12 cellular contexts compared by ENCODE assay signal in genomic region chr14:53399057-53399456, GRCh38.
DNase-seq lines count a peak whose midpoint lies in the region; ATAC-seq, FAIRE-seq and TF ChIP-seq lines count a peak whose summit lies in the region.
"Had no signal": no experiment of that assay in that cellular context is flagged by ENCODE, and none has a peak within 500 bp of the region (broad histone marks: within the 10 kb centered on the region; RNA-seq: fewer than 3 reads in every experiment).

No MANE protein-coding gene starts in this region.

- peak; percentile 52 to 64 for TF ChIP-seq RAD21 in H1 (IDR thresholded peaks at IDR 0.05 in 1 of 2, conservative IDR thresholded peaks at IDR 0.05 in 1 of 2; ENCODE audit: low read depth in 2 of 2, low read length in 2 of 2)

- H3K27ac Mint-ChIP-seq in nephron progenitor cell: no peak overlapping the region
- H3K27ac Mint-ChIP-seq in naive thymus-derived CD4-positive, alpha-beta T cell: no peak overlapping the region
- no peak overlapping the region for H3K27ac Mint-ChIP-seq in activated CD8-positive, alpha-beta T cell treated with anti-CD3 and anti-CD28 coated beads for 36 hours

- H3K4me3 Mint-ChIP-seq in nephron progenitor cell: no peak overlapping the region
- H3K4me3 Mint-ChIP-seq in naive thymus-derived CD4-positive, alpha-beta T cell: no peak overlapping the region
- no peak overlapping the region for H3K4me3 Mint-ChIP-seq in activated CD8-positive, alpha-beta T cell treated with anti-CD3 and anti-CD28 coated beads for 36 hours

- no peak overlapping the region for H2BK120ac ChIP-seq in H1 (replicated peaks; ENCODE audit: low read depth, low read length)

- ATAC-seq in naive thymus-derived CD4-positive, alpha-beta T cell: no peak
- no peak for ATAC-seq in activated CD8-positive, alpha-beta T cell treated with anti-CD3 and anti-CD28 coated beads for 36 hours

- DNase-seq in GM04503 (ENCODE audit: low read depth) (peak; percentile 63), M059J (ENCODE audit: low read depth) (peak; percentile 25), H1 (ENCODE audit: low read depth in 1 of 2, low spot score in 2 of 2) (peak; percentile 23 to 69), nephron progenitor cell (peak; percentile 10), prostate gland (ENCODE audit: low spot score) (no peak)
- no peak for DNase-seq in activated effector memory CD4-positive, alpha-beta T cell treated with Interleukin-2 at 50 U/mL for 16 hours
- no peak for DNase-seq in naive thymus-derived CD4-positive, alpha-beta T cell
- no peak for DNase-seq in activated CD8-positive, alpha-beta T cell treated with anti-CD3 and anti-CD28 coated beads for 36 hours
- DNase-seq: activated naive CD4-positive, alpha-beta T cell treated with Interleukin-2 at 50 U/mL for 16 hours; stomach had no signal

- no peak for TF ChIP-seq EP300 in H1 (IDR thresholded peaks at IDR 0.05; ENCODE audit: borderline replicate concordance in 1 of 2, low read depth in 2 of 2, low read length in 2 of 2)

- no peak overlapping the region for H4K5ac ChIP-seq in H1 (ENCODE audit: insufficient read length, low read depth, low read length)

- no peak for TF ChIP-seq POLR2A in H1 (IDR thresholded peaks at IDR 0.05; ENCODE audit: control extremely low read depth in 1 of 2, low read depth in 2 of 2, low read length in 2 of 2)
- TF ChIP-seq POLR2A in prostate gland (IDR thresholded peaks at IDR 0.05): no peak

- H3K27me3 ChIP-seq in H1 (replicated peaks in 1 of 4; ENCODE audit: control insufficient read depth in 3 of 4, extremely low read depth in 1 of 4, insufficient read depth in 3 of 4, low read length in 3 of 4) (no peaks in the 10 kb centered on the region), prostate gland (replicated peaks; ENCODE audit: insufficient read depth) (no peaks in the 10 kb centered on the region)
- no peaks in the 10 kb centered on the region for H3K27me3 ChIP-seq in naive thymus-derived CD4-positive, alpha-beta T cell (ENCODE audit: control insufficient read depth in 2 of 2, insufficient read depth in 2 of 2, low read length in 2 of 2)
- H3K27me3 ChIP-seq: stomach had no signal

- no peak overlapping the region for H2BK15ac ChIP-seq in H1 (ENCODE audit: low read length)

- no peak overlapping the region for H3K23ac ChIP-seq in H1 (ENCODE audit: insufficient read length)

- H2BK5ac ChIP-seq in H1 (ENCODE audit: low read depth, low read length): no peak overlapping the region

- no peak overlapping the region for H2AK5ac ChIP-seq in H1 (ENCODE audit: low read depth, low read length)

- no peaks in the 10 kb centered on the region for H3K4me1 Mint-ChIP-seq in nephron progenitor cell
- H3K4me1 Mint-ChIP-seq in naive thymus-derived CD4-positive, alpha-beta T cell: no peaks in the 10 kb centered on the region
- H3K4me1 Mint-ChIP-seq in activated CD8-positive, alpha-beta T cell treated with anti-CD3 and anti-CD28 coated beads for 36 hours (ENCODE audit: low read depth): no peaks in the 10 kb centered on the region

- no peaks in the 10 kb centered on the region for H3K79me1 ChIP-seq in H1 (ENCODE audit: low read depth, low read length)

- peaks cover 5% of the 10 kb centered on the region for H3K27me3 Mint-ChIP-seq in nephron progenitor cell (ENCODE audit: low read depth, poor library complexity)
- no peaks in the 10 kb centered on the region for H3K27me3 Mint-ChIP-seq in naive thymus-derived CD4-positive, alpha-beta T cell
- no peaks in the 10 kb centered on the region for H3K27me3 Mint-ChIP-seq in activated CD8-positive, alpha-beta T cell treated with anti-CD3 and anti-CD28 coated beads for 36 hours

- peak; percentile 95 for FAIRE-seq in H1 (lab: Jason Lieb, UNC)
- FAIRE-seq: endometrium, TTC549 had no signal

- no peak overlapping the region for H4K8ac ChIP-seq in H1 (ENCODE audit: extremely low read depth, insufficient read depth, low read length)

- no peak overlapping the region for H3K18ac ChIP-seq in H1 (ENCODE audit: extremely low read depth, low read length)

- POLR2A ChIA-PET in H1 (lab: Charles Lee; ENCODE audit: partially characterized antibody): interaction anchor here (1.0 to 1.2 kb wide), 2 partner anchors 10 to 43 kb away, joined by 3 to 5 read pairs; no protein-coding TSS in a partner anchor
- POLR2A ChIA-PET in naive thymus-derived CD4-positive, alpha-beta T cell (lab: Charles Lee): no interaction called here
- POLR2A ChIA-PET in activated CD8-positive, alpha-beta T cell treated with anti-CD3 and anti-CD28 coated beads for 36 hours (lab: Charles Lee): no interaction called here

- CTCF ChIA-PET in H1 (lab: Charles Lee; ENCODE audit: partially characterized antibody): interaction anchor here (0.6 to 3.0 kb wide), 17 partner anchors 10 to 246 kb away, joined by 3 to 20 read pairs (median 5); partner anchors contain the start of gene DDHD1
- CTCF ChIA-PET in naive thymus-derived CD4-positive, alpha-beta T cell (lab: Charles Lee): no interaction called here
- CTCF ChIA-PET in activated CD8-positive, alpha-beta T cell treated with anti-CD3 and anti-CD28 coated beads for 36 hours (lab: Charles Lee): interaction anchor here (0.9 to 1.5 kb wide), 2 partner anchors 10 to 347 kb away, joined by 3 to 5 read pairs; no protein-coding TSS in a partner anchor

- H3K36me3 Mint-ChIP-seq in nephron progenitor cell (ENCODE audit: low read depth): peaks cover 15% of the 10 kb centered on the region
- peaks cover 2 to 8% (median 4%) of the 10 kb centered on the region in 5 donors for H3K36me3 Mint-ChIP-seq in naive thymus-derived CD4-positive, alpha-beta T cell
- no peaks in the 10 kb centered on the region for H3K36me3 Mint-ChIP-seq in activated CD8-positive, alpha-beta T cell treated with anti-CD3 and anti-CD28 coated beads for 36 hours (ENCODE audit: low read depth)

- H4K20me1 ChIP-seq in H1 (replicated peaks in 1 of 2; ENCODE audit: control insufficient read depth in 1 of 2, insufficient read depth in 2 of 2, low read length in 2 of 2): no peaks in the 10 kb centered on the region

- H3K27ac ChIP-seq in H1 (ENCODE audit: low read depth, low read length): no peak overlapping the region
- no peak overlapping the region for H3K27ac ChIP-seq in prostate gland
- no peak overlapping the region for H3K27ac ChIP-seq in naive thymus-derived CD4-positive, alpha-beta T cell (ENCODE audit: low read depth, low read length)
- H3K27ac ChIP-seq: stomach had no signal

- no peak overlapping the region for H2BK12ac ChIP-seq in H1 (ENCODE audit: low read depth, low read length)

- peaks cover 28% of the 10 kb centered on the region for H3K9me3 Mint-ChIP-seq in nephron progenitor cell
- H3K9me3 Mint-ChIP-seq in naive thymus-derived CD4-positive, alpha-beta T cell: peaks cover 7 to 32% (median 15%) of the 10 kb centered on the region in 11 donors
- H3K9me3 Mint-ChIP-seq in activated CD8-positive, alpha-beta T cell treated with anti-CD3 and anti-CD28 coated beads for 36 hours: peaks cover 11% of the 10 kb centered on the region

- H2AFZ ChIP-seq in H1 (ENCODE audit: low read length): no peak overlapping the region

- H3K4ac ChIP-seq in H1 (replicated peaks; ENCODE audit: insufficient read length, low read depth, low read length): no peak overlapping the region

- H3K4me1 ChIP-seq in H1 (replicated peaks in 1 of 4; ENCODE audit: control insufficient read depth in 3 of 4, insufficient read depth in 4 of 4, low read length in 3 of 4) (no peaks in the 10 kb centered on the region), prostate gland (replicated peaks) (no peaks in the 10 kb centered on the region)
- no peaks in the 10 kb centered on the region for H3K4me1 ChIP-seq in naive thymus-derived CD4-positive, alpha-beta T cell (ENCODE audit: control insufficient read depth in 2 of 2, insufficient read depth in 2 of 2, low read length in 2 of 2)
- H3K4me1 ChIP-seq: stomach had no signal

- peaks cover 5 to 11% of the 10 kb centered on the region in 2 experiments; a peak in 2 of 4 replicates for H3K9me3 ChIP-seq in H1 (ENCODE audit: insufficient read depth in 2 of 2, low read depth in 1 of 2, low read length in 1 of 2)
- H3K9me3 ChIP-seq in prostate gland: no peaks in the 10 kb centered on the region
- H3K9me3 ChIP-seq in naive thymus-derived CD4-positive, alpha-beta T cell (ENCODE audit: control insufficient read depth in 2 of 3, low read length in 3 of 3): peaks cover 0 to 6% (median 0%) of the 10 kb centered on the region in 3 experiments

- H3K56ac ChIP-seq in H1 (replicated peaks; ENCODE audit: insufficient read length, low read depth, low read length): no peak overlapping the region

- WGBS in H1 (ENCODE audit: extremely low coverage in 1 of 2, insufficient coverage in 1 of 2, insufficient read length in 1 of 2, insufficient replicate concordance in 2 of 2, low coverage in 1 of 2, low lambda C conversion rate in 2 of 2, missing lambda C conversion rate in 1 of 2), 2 experiments: 82% methylated on average over 7 of the region's 7 CpGs; no CpG with 5 or more reads in 1 of the 2 experiments
- 67% methylated on average over 7 of the region's 7 CpGs for WGBS in prostate gland

- intact Hi-C loops in prostate gland (cut with DNase I): no loop called here
- intact Hi-C loops in naive thymus-derived CD4-positive, alpha-beta T cell (cut with micrococcal nuclease): no loop called here
- intact Hi-C loops in activated CD8-positive, alpha-beta T cell treated with anti-CD3 and anti-CD28 coated beads for 36 hours (cut with micrococcal nuclease): no loop called here

- no peak overlapping the region for H3K9ac ChIP-seq in H1 (replicated peaks in 1 of 4; ENCODE audit: extremely low read depth in 1 of 4, low read depth in 3 of 4, low read length in 3 of 4)

- H3K79me2 ChIP-seq in H1 (ENCODE audit: control insufficient read depth in 1 of 2, insufficient read depth in 2 of 2, low read length in 2 of 2): no peaks in the 10 kb centered on the region

- no peak overlapping the region for H3K4me2 ChIP-seq in H1 (ENCODE audit: insufficient read depth in 1 of 2, low read depth in 2 of 2, low read length in 2 of 2)

- TF ChIP-seq CTCF in H1 (IDR thresholded peaks at IDR 0.05; ENCODE audit: control extremely low read depth in 1 of 3, insufficient read depth in 1 of 3, low read depth in 1 of 3, low read length in 3 of 3) (peak; percentile 34 to 64 (median 51)), nephron progenitor cell (IDR thresholded peaks at IDR 0.05) (peak; percentile 9), prostate gland (IDR thresholded peaks at IDR 0.05) (no peak)
- no peak for TF ChIP-seq CTCF in activated CD8-positive, alpha-beta T cell treated with anti-CD3 and anti-CD28 coated beads for 36 hours (IDR thresholded peaks at IDR 0.05)

- no peak overlapping the region for H3K14ac ChIP-seq in H1 (ENCODE audit: insufficient read length)

- H4K91ac ChIP-seq in H1 (replicated peaks; ENCODE audit: insufficient read length, low read length): no peak overlapping the region

- no peak overlapping the region for H2BK20ac ChIP-seq in H1 (ENCODE audit: low read length)

- H3K36me3 ChIP-seq in H1 (ENCODE audit: control insufficient read depth in 2 of 4, insufficient read depth in 4 of 4, low read length in 3 of 4) (no peaks in the 10 kb centered on the region), prostate gland (no peaks in the 10 kb centered on the region)
- no peaks in the 10 kb centered on the region for H3K36me3 ChIP-seq in naive thymus-derived CD4-positive, alpha-beta T cell (ENCODE audit: control insufficient read depth in 2 of 3, insufficient read depth in 3 of 3, low read length in 3 of 3)
- H3K36me3 ChIP-seq: stomach had no signal

- H3K23me2 ChIP-seq in H1 (ENCODE audit: low read depth, low read length): peaks cover 2% of the 10 kb centered on the region; the same call in 1 of the 2 replicates

- H3K4me3 ChIP-seq in H1 (ENCODE audit: extremely low read depth in 1 of 4, insufficient read depth in 2 of 4, low read depth in 3 of 4, low read length in 4 of 4) (no peak overlapping the region), prostate gland (no peak overlapping the region)
- H3K4me3 ChIP-seq in naive thymus-derived CD4-positive, alpha-beta T cell (ENCODE audit: low read length): no peak overlapping the region
- H3K4me3 ChIP-seq: stomach had no signal

Comparison
In these comparisons a context has a peak if more than half of its experiments do, and no peak if none do; other contexts are left out.
1. DNase-seq: peak in GM04503 (single experiment), M059J (single experiment), H1 (2 of 2) and nephron progenitor cell (single experiment); none in prostate gland (single experiment), activated effector memory CD4-positive, alpha-beta T cell treated with Interleukin-2 at 50 U/mL for 16 hours (single experiment), naive thymus-derived CD4-positive, alpha-beta T cell (0 of 9) and activated CD8-positive, alpha-beta T cell treated with anti-CD3 and anti-CD28 coated beads for 36 hours (single experiment).
2. CTCF ChIP-seq: peak in H1 (3 of 3) and nephron progenitor cell (single experiment); none in prostate gland (0 of 4) and activated CD8-positive, alpha-beta T cell treated with anti-CD3 and anti-CD28 coated beads for 36 hours (single experiment).